Comparison of ENCODE assay signal across 20 cellular contexts in the genomic region with DNA sequence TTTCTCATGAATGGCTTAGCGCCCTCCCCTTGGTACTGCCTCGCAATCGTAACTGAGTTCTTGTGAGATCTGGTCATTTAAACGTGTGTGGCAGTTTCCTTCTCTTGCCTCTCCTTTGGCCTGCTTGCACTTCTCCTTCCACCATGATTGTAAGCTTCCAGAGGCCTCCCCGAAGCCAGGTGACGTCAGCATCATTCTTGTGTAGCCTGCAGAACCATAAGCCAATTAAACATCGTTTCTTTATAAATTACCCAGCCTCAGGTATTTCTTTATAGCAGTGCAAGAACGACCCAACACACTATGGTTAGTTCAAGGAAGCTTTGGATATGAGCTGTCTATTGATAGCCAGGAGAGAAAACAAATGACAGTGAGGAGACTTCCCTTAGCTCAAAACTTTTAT. TPM values are rescaled to one million over a fixed set of nuclear protein-coding genes. Genes with fewer than 3 reads are reported as not detected.
"Had no signal": no experiment of that assay in that cellular context is flagged by ENCODE, and none has a peak within 500 bp of the region (broad histone marks: within the 10 kb centered on the region; RNA-seq: fewer than 3 reads in every experiment).

No MANE protein-coding gene starts in this region.

- H3K9me3 ChIP-seq: esophagus squamous epithelium, gastrocnemius medialis, heart right ventricle, left lung, mucosa of descending colon had no signal

- H3K4me1 ChIP-seq: gastrocnemius medialis had no signal

- H3K27ac ChIP-seq: coronary artery, dorsolateral prefrontal cortex, esophagus squamous epithelium, gastrocnemius medialis, heart right ventricle, left lung had no signal

- H3K36me3 ChIP-seq: esophagus squamous epithelium, gastrocnemius medialis, heart right ventricle, left lung had no signal

- DNase-seq: dermis blood vessel endothelial cell; dorsolateral prefrontal cortex; effector CD4-positive, alpha-beta T cell; effector memory CD4-positive, alpha-beta T cell; esophagus squamous epithelium; foreskin fibroblast; foreskin melanocyte; gastrocnemius medialis; glutamatergic neuron; head of caudate nucleus; heart right ventricle; hippocampal formation; left cardiac atrium; left lung; left ventricle myocardium superior; mammary epithelial cell; mucosa of descending colon; naive B cell had no signal

- H3K27me3 ChIP-seq: dorsolateral prefrontal cortex, esophagus squamous epithelium, gastrocnemius medialis, heart right ventricle, left lung had no signal

- ATAC-seq: gastrocnemius medialis, heart right ventricle, left cardiac atrium, left lung, left ventricle myocardium superior, mucosa of descending colon had no signal

- H3K4me3 ChIP-seq: coronary artery, dorsolateral prefrontal cortex, esophagus squamous epithelium, gastrocnemius medialis, heart right ventricle, left lung, lung, mucosa of descending colon had no signal

RNA-seq across cellular contexts. Expression of a gene that starts 29.5 kb away (rescaled TPM):
- total RNA-seq: left ventricle myocardium superior had no signal
